1 cellular context compared by ENCODE assay signal in the genomic region with DNA sequence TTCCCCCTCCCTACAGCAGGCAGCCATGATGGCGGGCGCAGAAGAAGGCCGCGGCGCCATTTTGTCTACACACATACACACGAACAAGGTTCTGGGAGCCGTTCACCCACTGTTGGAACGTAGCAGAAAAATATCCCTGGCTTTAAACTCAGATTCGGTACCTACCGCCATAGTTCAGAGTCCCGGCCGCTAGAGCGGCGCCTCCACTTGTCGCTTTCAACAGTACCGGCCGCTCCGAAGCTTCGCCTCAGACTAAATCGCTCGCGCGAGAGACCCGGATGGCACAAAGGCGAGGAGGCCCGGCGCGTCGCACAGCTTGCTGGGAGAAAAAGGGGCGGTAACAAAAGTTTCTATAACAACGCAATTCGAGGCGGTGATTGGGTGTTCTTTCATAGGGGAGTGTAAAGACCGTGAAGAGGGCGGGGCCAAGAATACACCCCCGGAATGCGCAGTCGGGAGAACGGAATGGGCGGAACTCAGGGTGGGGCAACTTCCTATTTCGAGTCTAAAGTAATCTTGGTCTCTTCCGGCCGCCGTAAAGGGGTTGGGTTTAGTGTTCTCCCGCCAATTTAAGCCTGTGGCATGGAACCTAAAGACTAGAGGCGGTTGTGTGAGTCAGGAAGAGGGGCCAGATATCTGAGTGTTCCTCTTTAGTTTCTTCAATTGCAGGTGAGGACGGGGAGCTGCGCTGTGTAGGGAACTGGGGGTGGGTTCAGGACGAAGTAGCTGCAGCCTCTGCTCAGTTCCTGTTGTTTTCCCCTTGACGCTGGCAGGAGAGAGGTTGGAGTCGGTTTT.
TF ChIP-seq lines count a peak whose summit lies in the region.

TSS of gene KNTC1 (plus strand) at position 567 of the 795 bp plus-strand sequence. CDS start 2,815 bp downstream, outside the sequence.
A gene with protein sequence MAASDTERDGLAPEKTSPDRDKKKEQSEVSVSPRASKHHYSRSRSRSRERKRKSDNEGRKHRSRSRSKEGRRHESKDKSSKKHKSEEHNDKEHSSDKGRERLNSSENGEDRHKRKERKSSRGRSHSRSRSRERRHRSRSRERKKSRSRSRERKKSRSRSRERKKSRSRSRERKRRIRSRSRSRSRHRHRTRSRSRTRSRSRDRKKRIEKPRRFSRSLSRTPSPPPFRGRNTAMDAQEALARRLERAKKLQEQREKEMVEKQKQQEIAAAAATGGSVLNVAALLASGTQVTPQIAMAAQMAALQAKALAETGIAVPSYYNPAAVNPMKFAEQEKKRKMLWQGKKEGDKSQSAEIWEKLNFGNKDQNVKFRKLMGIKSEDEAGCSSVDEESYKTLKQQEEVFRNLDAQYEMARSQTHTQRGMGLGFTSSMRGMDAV (minus strand): TSS at position 254 of the 795 bp plus-strand sequence. CDS start 83 bp downstream, at position 171.

TF ChIP-seq in HEK293, 187 proteins besides CTCF, POLR2A, EP300 and RAD21 (continued from another document and continues in another):
- TF ChIP-seq, protein P1, sequence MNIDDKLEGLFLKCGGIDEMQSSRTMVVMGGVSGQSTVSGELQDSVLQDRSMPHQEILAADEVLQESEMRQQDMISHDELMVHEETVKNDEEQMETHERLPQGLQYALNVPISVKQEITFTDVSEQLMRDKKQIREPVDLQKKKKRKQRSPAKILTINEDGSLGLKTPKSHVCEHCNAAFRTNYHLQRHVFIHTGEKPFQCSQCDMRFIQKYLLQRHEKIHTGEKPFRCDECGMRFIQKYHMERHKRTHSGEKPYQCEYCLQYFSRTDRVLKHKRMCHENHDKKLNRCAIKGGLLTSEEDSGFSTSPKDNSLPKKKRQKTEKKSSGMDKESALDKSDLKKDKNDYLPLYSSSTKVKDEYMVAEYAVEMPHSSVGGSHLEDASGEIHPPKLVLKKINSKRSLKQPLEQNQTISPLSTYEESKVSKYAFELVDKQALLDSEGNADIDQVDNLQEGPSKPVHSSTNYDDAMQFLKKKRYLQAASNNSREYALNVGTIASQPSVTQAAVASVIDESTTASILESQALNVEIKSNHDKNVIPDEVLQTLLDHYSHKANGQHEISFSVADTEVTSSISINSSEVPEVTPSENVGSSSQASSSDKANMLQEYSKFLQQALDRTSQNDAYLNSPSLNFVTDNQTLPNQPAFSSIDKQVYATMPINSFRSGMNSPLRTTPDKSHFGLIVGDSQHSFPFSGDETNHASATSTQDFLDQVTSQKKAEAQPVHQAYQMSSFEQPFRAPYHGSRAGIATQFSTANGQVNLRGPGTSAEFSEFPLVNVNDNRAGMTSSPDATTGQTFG (tag by site-specific recombination; IDR thresholded peaks at IDR 0.05; ENCODE audit: borderline replicate concordance), result no peak
- no peak for TF ChIP-seq ZNF37A (tag by site-specific recombination; IDR thresholded peaks at IDR 0.05)
- TF ChIP-seq, protein P2, sequence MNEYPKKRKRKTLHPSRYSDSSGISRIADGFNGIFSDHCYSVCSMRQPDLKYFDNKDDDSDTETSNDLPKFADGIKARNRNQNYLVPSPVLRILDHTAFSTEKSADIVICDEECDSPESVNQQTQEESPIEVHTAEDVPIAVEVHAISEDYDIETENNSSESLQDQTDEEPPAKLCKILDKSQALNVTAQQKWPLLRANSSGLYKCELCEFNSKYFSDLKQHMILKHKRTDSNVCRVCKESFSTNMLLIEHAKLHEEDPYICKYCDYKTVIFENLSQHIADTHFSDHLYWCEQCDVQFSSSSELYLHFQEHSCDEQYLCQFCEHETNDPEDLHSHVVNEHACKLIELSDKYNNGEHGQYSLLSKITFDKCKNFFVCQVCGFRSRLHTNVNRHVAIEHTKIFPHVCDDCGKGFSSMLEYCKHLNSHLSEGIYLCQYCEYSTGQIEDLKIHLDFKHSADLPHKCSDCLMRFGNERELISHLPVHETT (tag by site-specific recombination; IDR thresholded peaks at IDR 0.05), result peak; percentile 62
- 0 out of 2 replicates have a peak, but pooled peaks have one; percentile 46 for TF ChIP-seq ZNF624 (tag by site-specific recombination; IDR thresholded peaks at IDR 0.05)
- TF ChIP-seq ZNF341 (tag by site-specific recombination; IDR thresholded peaks at IDR 0.05; ENCODE audit: low read depth), result peak; percentile 32
- no peak for TF ChIP-seq ZNF837 (tag by site-specific recombination; IDR thresholded peaks at IDR 0.05)
- TF ChIP-seq REPIN1 (tag by site-specific recombination; IDR thresholded peaks at IDR 0.05; ENCODE audit: low read depth), result peak; percentile 59; the same call in 1 of the 2 replicates
- no peak for TF ChIP-seq ZNF664 (tag by site-specific recombination; IDR thresholded peaks at IDR 0.05)
- no peak for TF ChIP-seq HOXC10 (CRISPR knock-in tag; IDR thresholded peaks at IDR 0.05)
- TF ChIP-seq, protein P3, sequence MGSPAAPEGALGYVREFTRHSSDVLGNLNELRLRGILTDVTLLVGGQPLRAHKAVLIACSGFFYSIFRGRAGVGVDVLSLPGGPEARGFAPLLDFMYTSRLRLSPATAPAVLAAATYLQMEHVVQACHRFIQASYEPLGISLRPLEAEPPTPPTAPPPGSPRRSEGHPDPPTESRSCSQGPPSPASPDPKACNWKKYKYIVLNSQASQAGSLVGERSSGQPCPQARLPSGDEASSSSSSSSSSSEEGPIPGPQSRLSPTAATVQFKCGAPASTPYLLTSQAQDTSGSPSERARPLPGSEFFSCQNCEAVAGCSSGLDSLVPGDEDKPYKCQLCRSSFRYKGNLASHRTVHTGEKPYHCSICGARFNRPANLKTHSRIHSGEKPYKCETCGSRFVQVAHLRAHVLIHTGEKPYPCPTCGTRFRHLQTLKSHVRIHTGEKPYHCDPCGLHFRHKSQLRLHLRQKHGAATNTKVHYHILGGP (tag by site-specific recombination; IDR thresholded peaks at IDR 0.05), result no peak
- no peak for TF ChIP-seq ZBTB6 (tag by site-specific recombination; IDR thresholded peaks at IDR 0.05)
- TF ChIP-seq ZNF843 (tag by site-specific recombination; IDR thresholded peaks at IDR 0.05), result peak; percentile 64; the same call in 1 of the 2 replicates
- no peak for TF ChIP-seq ZNF121 (tag by site-specific recombination; IDR thresholded peaks at IDR 0.05)
- TF ChIP-seq PRDM1 (tag by site-specific recombination; IDR thresholded peaks at IDR 0.05), result no peak
- peak; percentile 80 for TF ChIP-seq ZNF501 (tag by site-specific recombination; IDR thresholded peaks at IDR 0.05)
- TF ChIP-seq ZNF600 (tag by site-specific recombination; IDR thresholded peaks at IDR 0.05), result no peak
- TF ChIP-seq YY2 (tag by site-specific recombination; IDR thresholded peaks at IDR 0.05), result peak; percentile 98
- TF ChIP-seq, protein P4, sequence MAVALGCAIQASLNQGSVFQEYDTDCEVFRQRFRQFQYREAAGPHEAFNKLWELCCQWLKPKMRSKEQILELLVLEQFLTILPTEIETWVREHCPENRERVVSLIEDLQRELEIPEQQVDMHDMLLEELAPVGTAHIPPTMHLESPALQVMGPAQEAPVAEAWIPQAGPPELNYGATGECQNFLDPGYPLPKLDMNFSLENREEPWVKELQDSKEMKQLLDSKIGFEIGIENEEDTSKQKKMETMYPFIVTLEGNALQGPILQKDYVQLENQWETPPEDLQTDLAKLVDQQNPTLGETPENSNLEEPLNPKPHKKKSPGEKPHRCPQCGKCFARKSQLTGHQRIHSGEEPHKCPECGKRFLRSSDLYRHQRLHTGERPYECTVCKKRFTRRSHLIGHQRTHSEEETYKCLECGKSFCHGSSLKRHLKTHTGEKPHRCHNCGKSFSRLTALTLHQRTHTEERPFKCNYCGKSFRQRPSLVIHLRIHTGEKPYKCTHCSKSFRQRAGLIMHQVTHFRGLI (tag by site-specific recombination; IDR thresholded peaks at IDR 0.05), result no peak
- no peak; the same call in 1 of the 2 replicates for TF ChIP-seq GLI2 (tag by site-specific recombination; IDR thresholded peaks at IDR 0.05; ENCODE audit: borderline replicate concordance, low read depth)
- no peak for TF ChIP-seq ZFP3 (tag by site-specific recombination; IDR thresholded peaks at IDR 0.05; ENCODE audit: low read depth)
- no peak for TF ChIP-seq ZNF354C (tag by site-specific recombination; IDR thresholded peaks at IDR 0.05; ENCODE audit: borderline replicate concordance, low read depth)
- TF ChIP-seq RBAK (tag by site-specific recombination; IDR thresholded peaks at IDR 0.05), result no peak
- no peak for TF ChIP-seq ZNF488 (tag by site-specific recombination; IDR thresholded peaks at IDR 0.05)
- peak; percentile 86 for TF ChIP-seq ZBTB17 (tag by site-specific recombination; IDR thresholded peaks at IDR 0.05)
- peak; percentile 13; the same call in 1 of the 2 replicates for TF ChIP-seq ZNF580 (tag by site-specific recombination; IDR thresholded peaks at IDR 0.05)
- no peak for TF ChIP-seq ZNF302 (tag by site-specific recombination; IDR thresholded peaks at IDR 0.05; ENCODE audit: low read depth)
- no peak for TF ChIP-seq PRDM2 (tag by site-specific recombination; IDR thresholded peaks at IDR 0.05; ENCODE audit: borderline replicate concordance)
- TF ChIP-seq ZNF677 (tag by site-specific recombination; IDR thresholded peaks at IDR 0.05), result no peak
- TF ChIP-seq ZNF394 (tag by site-specific recombination; IDR thresholded peaks at IDR 0.05; ENCODE audit: borderline replicate concordance), result peak; percentile 65
- no peak for TF ChIP-seq ZNF19 (tag by site-specific recombination; IDR thresholded peaks at IDR 0.05; ENCODE audit: low read depth)
- TF ChIP-seq, protein P5, sequence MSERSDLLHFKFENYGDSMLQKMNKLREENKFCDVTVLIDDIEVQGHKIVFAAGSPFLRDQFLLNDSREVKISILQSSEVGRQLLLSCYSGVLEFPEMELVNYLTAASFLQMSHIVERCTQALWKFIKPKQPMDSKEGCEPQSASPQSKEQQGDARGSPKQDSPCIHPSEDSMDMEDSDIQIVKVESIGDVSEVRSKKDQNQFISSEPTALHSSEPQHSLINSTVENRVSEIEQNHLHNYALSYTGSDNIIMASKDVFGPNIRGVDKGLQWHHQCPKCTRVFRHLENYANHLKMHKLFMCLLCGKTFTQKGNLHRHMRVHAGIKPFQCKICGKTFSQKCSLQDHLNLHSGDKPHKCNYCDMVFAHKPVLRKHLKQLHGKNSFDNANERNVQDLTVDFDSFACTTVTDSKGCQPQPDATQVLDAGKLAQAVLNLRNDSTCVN (tag by site-specific recombination; optimal IDR thresholded peaks at IDR 0.05), result peak; percentile 41
- TF ChIP-seq ZNF10 (tag by site-specific recombination; IDR thresholded peaks at IDR 0.05), result no peak; the same call in 1 of the 2 replicates
- no peak for TF ChIP-seq ZNF777 (tag by site-specific recombination; IDR thresholded peaks at IDR 0.05; ENCODE audit: borderline replicate concordance)
- peak; percentile 23; the same call in 1 of the 2 replicates for TF ChIP-seq WT1 (tag by site-specific recombination; IDR thresholded peaks at IDR 0.05)
